ENCODE assay signal across 2 cellular contexts in the genomic region with DNA sequence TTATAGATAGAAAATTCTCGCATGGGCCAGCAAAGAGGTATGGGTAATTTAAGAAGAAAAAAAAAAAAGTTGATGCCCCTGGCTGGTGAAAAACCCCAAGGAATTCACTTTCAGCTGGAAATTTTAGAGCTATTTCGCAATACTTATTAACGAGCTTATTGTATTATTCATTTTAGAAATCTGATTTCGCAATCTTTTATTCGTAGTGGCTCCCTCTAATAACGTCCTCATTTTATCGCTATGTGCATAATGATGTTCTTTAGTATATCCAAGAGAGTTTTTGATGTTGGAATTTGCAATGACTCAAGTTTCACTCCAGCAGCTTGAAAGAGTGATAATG.
TF ChIP-seq lines count a peak whose summit lies in the region.

No MANE protein-coding gene starts in this region.

TF ChIP-seq in A549, 52 proteins besides CTCF, POLR2A, EP300 and RAD21:
- TF ChIP-seq NR3C1 (IDR thresholded peaks at IDR 0.05) (no peak), CEBPB (IDR thresholded peaks at IDR 0.05) (peak; percentile 70 to 78)

TF ChIP-seq in GM12878, 131 proteins besides CTCF, POLR2A, EP300 and RAD21:
- TF ChIP-seq SMARCA5 (IDR thresholded peaks at IDR 0.05) (no peak), ZNF217 (IDR thresholded peaks at IDR 0.05) (no peak), LARP7 (IDR thresholded peaks at IDR 0.05) (no peak), SUPT20H (IDR thresholded peaks at IDR 0.05; ENCODE audit: borderline replicate concordance, control insufficient read depth, low read depth, low read length) (no peak), SUZ12 (IDR thresholded peaks at IDR 0.05; ENCODE audit: unreplicated experiment) (no peak), ETV6 (conservative IDR thresholded peaks at IDR 0.05 in 1 of 2, IDR thresholded peaks at IDR 0.05 in 1 of 2; ENCODE audit: borderline replicate concordance in 1 of 2, low read depth in 1 of 2) (no peak), CEBPB (IDR thresholded peaks at IDR 0.05; ENCODE audit: borderline replicate concordance in 1 of 2, low read depth in 2 of 2, low read length in 2 of 2) (no peak)
- TF ChIP-seq, protein P1, sequence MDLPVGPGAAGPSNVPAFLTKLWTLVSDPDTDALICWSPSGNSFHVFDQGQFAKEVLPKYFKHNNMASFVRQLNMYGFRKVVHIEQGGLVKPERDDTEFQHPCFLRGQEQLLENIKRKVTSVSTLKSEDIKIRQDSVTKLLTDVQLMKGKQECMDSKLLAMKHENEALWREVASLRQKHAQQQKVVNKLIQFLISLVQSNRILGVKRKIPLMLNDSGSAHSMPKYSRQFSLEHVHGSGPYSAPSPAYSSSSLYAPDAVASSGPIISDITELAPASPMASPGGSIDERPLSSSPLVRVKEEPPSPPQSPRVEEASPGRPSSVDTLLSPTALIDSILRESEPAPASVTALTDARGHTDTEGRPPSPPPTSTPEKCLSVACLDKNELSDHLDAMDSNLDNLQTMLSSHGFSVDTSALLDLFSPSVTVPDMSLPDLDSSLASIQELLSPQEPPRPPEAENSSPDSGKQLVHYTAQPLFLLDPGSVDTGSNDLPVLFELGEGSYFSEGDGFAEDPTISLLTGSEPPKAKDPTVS (IDR thresholded peaks at IDR 0.05; ENCODE audit: low read depth, low read length), result no peak
